In the genomic region with DNA sequence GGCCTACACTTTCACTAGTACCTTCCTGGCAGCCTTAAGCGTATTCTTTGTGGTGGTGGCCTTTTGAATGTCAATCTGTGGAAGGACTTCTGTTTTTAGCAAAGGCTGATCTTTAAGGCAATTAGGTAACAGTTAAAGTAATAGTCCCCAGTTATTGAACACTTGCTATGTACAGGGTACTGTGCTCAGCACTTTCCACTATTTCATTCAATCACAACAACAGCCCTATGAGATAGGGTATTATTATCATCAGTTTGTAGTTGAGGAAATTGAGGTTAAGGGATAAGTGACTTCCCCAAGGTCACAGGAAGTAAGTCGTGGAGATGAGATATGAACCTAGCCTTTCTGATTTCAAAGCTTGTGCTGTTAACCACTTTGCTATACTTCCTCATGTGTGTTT, we compare ENCODE assay signal across 2 cellular contexts.
A peak's percentile ranks its signal among the peaks of the same experiment; 100 is the strongest.
TF ChIP-seq lines count a peak whose summit lies in the region.

No MANE protein-coding gene starts in this region.

TF ChIP-seq in liver, 16 proteins besides CTCF, POLR2A, EP300 and RAD21:
- TF ChIP-seq EGR1 (IDR thresholded peaks at IDR 0.05; ENCODE audit: low read depth in 2 of 2) = no peak
- no peak for TF ChIP-seq SP1 (IDR thresholded peaks at IDR 0.05)
- TF ChIP-seq FOXA2 (IDR thresholded peaks at IDR 0.05) = no peak
- TF ChIP-seq NR2F2 (IDR thresholded peaks at IDR 0.05) = peak; percentile 70

TF ChIP-seq in HepG2, 621 proteins besides CTCF, POLR2A, EP300 and RAD21:
- TF ChIP-seq EED (CRISPR knock-in tag; IDR thresholded peaks at IDR 0.05) = no peak
- TF ChIP-seq ARHGAP35 (CRISPR knock-in tag; IDR thresholded peaks at IDR 0.05; ENCODE audit: borderline replicate concordance) = no peak
- TF ChIP-seq FOXO1 (CRISPR knock-in tag; IDR thresholded peaks at IDR 0.05) = no peak
- no peak for TF ChIP-seq PRDM10 (CRISPR knock-in tag; IDR thresholded peaks at IDR 0.05; ENCODE audit: low read depth)
- no peak for TF ChIP-seq JDP2 (CRISPR knock-in tag; IDR thresholded peaks at IDR 0.05; ENCODE audit: borderline replicate concordance)
- no peak for TF ChIP-seq CENPT (CRISPR knock-in tag; IDR thresholded peaks at IDR 0.05; ENCODE audit: low read depth)
- TF ChIP-seq, protein P1, sequence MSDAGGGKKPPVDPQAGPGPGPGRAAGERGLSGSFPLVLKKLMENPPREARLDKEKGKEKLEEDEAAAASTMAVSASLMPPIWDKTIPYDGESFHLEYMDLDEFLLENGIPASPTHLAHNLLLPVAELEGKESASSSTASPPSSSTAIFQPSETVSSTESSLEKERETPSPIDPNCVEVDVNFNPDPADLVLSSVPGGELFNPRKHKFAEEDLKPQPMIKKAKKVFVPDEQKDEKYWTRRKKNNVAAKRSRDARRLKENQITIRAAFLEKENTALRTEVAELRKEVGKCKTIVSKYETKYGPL (CRISPR knock-in tag; IDR thresholded peaks at IDR 0.05) = no peak
